ENCODE assay signal across 8 cellular contexts in the genomic region with DNA sequence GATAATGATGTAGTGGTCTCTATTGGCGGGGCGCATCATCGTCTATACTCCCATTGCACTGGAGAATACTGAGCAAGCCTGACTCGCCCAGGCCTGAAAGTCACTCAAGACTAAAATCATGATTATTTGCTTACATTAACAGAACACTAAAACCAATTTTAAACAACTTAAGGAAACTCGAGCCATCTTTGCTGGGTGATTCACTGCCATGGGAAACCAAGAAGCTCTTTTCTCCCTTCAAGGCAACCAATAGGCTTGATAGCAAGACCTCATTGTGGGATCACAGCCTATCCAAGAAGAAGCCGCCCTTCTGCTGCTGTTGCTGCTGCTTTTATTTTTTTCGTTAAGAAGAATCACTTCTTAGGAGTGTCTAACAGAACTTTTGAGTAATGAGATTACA.
DNase-seq lines count a peak whose midpoint lies in the region; ATAC-seq, FAIRE-seq and TF ChIP-seq lines count a peak whose summit lies in the region.

No MANE protein-coding gene starts in this region.

- H3K9me3 Mint-ChIP-seq in naive B cell = no peaks in the 10 kb centered on the region

- CTCF ChIA-PET in HEK293T (lab: Yijun Ruan, JAX) = no interaction called here

- peak; percentile 66 for DNase-seq in AG08396 (ENCODE audit: low spot score)
- DNase-seq in HEK293T (ENCODE audit: extremely low spot score) = peak; percentile 38
- DNase-seq in astrocyte of the hippocampus (ENCODE audit: low read depth, low spot score) = peak; percentile 60
- DNase-seq in naive B cell = no peak
- DNase-seq in nucleus accumbens (lab: John Stamatoyannopoulos, UW) = no peak
- DNase-seq in hypothalamus (lab: John Stamatoyannopoulos, UW) = no peak
- DNase-seq in GM19239 (ENCODE audit: insufficient read length, low spot score) = no peak
- no peak for DNase-seq in activated CD4-positive, alpha-beta T cell treated with anti-CD3 and anti-CD28 coated beads, Interleukin-2, amount 50 U/mL, for 48 hours

- peaks cover 16 to 22% of the 10 kb centered on the region in 2 donors for H3K36me3 Mint-ChIP-seq in naive B cell

- H3K4me3 Mint-ChIP-seq in naive B cell = no peak overlapping the region

- peaks cover 46 to 66% (median 64%) of the 10 kb centered on the region in 3 donors for H3K4me1 Mint-ChIP-seq in naive B cell

- ATAC-seq in naive B cell (ENCODE audit: low read depth in 2 of 2) = no peak

- H3K27me3 Mint-ChIP-seq in naive B cell = no peaks in the 10 kb centered on the region

- POLR2A ChIA-PET in HEK293T (lab: Yijun Ruan, JAX) = no interaction called here

- FAIRE-seq in GM19239 (lab: Jason Lieb, UNC) = no peak

- H3K27ac Mint-ChIP-seq in naive B cell = peak overlapping the region in 5 of 6 donors; percentile 47 to 79 (median 74)

TF ChIP-seq in HEK293T, 16 proteins besides CTCF, POLR2A, EP300 and RAD21:
- TF ChIP-seq, protein P1, sequence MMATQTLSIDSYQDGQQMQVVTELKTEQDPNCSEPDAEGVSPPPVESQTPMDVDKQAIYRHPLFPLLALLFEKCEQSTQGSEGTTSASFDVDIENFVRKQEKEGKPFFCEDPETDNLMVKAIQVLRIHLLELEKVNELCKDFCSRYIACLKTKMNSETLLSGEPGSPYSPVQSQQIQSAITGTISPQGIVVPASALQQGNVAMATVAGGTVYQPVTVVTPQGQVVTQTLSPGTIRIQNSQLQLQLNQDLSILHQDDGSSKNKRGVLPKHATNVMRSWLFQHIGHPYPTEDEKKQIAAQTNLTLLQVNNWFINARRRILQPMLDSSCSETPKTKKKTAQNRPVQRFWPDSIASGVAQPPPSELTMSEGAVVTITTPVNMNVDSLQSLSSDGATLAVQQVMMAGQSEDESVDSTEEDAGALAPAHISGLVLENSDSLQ (IDR thresholded peaks at IDR 0.05) = peak; percentile 74
- TF ChIP-seq FOXA1 (IDR thresholded peaks at IDR 0.05) = no peak
- no peak for TF ChIP-seq ELF4 (IDR thresholded peaks at IDR 0.05)
- no peak for TF ChIP-seq FOXK2 (IDR thresholded peaks at IDR 0.05)

Comparison
In these comparisons a context has a peak if more than half of its experiments do, and no peak if none do; other contexts are left out.
1. DNase-seq: peak in AG08396 (single experiment), HEK293T (single experiment) and astrocyte of the hippocampus (single experiment); none in naive B cell (single experiment), nucleus accumbens (0 of 56), hypothalamus (0 of 51), GM19239 (single experiment) and activated CD4-positive, alpha-beta T cell treated with anti-CD3 and anti-CD28 coated beads, Interleukin-2, amount 50 U/mL, for 48 hours (0 of 2).